ENCODE assay signal across 1 cellular context in the genomic region with DNA sequence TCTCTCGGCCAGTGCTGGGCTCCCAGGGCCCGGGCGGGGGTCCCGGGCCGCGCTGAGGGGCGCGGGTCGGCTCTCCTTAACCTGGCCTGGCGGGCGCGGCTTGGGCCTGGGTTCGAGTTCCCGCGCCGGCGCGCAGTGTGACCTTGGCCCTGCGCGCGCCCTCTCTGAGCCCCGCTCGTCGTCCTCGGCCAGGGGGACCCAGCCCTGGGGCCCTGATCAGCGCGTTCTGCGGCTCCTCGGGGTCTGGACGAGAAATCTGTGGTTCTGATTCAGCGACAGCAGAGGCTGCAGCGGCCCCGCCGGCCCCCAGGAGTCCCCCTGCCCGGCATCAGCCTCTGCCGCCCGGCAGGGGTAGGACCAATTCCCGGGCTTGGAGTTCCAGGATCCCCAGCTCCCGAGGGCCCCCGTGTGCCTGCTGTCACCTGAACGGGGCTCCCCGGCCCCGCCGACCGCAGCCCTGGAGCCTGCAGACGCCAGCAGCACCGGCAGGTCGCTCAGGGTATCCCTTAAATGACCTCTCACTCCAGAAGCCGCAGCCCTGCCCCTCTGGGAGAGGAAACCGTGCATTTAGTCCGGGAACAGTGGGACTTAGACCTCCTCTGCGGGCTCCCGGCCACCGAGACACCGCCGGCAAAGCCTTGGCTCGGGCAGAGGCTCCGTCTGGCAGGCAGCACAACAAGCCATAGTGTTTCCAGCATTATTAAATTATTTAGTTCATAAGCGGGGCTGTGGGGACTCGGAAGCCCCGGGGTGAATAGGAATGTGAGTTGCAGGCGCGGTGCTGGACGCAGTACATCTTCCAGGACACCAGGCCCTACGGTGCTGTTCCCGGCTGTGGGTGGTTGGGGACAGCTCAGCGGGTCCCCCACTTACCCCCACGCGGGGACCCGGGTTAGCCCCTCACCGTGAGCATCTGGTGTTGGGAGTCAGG.
TF ChIP-seq lines count a peak whose summit lies in the region.

No MANE protein-coding gene starts in this region.

TF ChIP-seq in HepG2, 621 proteins besides CTCF, POLR2A, EP300 and RAD21 (continued from another document and continues in another):
- TF ChIP-seq, protein P1, sequence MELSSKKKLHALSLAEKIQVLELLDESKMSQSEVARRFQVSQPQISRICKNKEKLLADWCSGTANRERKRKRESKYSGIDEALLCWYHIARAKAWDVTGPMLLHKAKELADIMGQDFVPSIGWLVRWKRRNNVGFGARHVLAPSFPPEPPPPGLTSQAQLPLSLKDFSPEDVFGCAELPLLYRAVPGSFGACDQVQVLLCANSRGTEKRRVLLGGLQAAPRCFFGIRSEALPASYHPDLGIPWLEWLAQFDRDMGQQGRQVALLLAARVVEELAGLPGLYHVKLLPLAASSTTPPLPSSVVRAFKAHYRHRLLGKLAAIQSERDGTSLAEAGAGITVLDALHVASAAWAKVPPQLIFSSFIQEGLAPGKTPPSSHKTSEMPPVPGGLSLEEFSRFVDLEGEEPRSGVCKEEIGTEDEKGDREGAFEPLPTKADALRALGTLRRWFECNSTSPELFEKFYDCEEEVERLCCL (CRISPR knock-in tag; IDR thresholded peaks at IDR 0.05; ENCODE audit: borderline replicate concordance), result no peak
- TF ChIP-seq, protein P2, sequence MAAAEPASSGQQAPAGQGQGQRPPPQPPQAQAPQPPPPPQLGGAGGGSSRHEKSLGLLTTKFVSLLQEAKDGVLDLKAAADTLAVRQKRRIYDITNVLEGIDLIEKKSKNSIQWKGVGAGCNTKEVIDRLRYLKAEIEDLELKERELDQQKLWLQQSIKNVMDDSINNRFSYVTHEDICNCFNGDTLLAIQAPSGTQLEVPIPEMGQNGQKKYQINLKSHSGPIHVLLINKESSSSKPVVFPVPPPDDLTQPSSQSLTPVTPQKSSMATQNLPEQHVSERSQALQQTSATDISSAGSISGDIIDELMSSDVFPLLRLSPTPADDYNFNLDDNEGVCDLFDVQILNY (CRISPR knock-in tag; conservative IDR thresholded peaks at IDR 0.05), result no peak
- TF ChIP-seq TGIF2 (CRISPR knock-in tag; IDR thresholded peaks at IDR 0.05), result no peak
- no peak for TF ChIP-seq ZNF510 (CRISPR knock-in tag; IDR thresholded peaks at IDR 0.05; ENCODE audit: low read depth)
- TF ChIP-seq, protein P3, sequence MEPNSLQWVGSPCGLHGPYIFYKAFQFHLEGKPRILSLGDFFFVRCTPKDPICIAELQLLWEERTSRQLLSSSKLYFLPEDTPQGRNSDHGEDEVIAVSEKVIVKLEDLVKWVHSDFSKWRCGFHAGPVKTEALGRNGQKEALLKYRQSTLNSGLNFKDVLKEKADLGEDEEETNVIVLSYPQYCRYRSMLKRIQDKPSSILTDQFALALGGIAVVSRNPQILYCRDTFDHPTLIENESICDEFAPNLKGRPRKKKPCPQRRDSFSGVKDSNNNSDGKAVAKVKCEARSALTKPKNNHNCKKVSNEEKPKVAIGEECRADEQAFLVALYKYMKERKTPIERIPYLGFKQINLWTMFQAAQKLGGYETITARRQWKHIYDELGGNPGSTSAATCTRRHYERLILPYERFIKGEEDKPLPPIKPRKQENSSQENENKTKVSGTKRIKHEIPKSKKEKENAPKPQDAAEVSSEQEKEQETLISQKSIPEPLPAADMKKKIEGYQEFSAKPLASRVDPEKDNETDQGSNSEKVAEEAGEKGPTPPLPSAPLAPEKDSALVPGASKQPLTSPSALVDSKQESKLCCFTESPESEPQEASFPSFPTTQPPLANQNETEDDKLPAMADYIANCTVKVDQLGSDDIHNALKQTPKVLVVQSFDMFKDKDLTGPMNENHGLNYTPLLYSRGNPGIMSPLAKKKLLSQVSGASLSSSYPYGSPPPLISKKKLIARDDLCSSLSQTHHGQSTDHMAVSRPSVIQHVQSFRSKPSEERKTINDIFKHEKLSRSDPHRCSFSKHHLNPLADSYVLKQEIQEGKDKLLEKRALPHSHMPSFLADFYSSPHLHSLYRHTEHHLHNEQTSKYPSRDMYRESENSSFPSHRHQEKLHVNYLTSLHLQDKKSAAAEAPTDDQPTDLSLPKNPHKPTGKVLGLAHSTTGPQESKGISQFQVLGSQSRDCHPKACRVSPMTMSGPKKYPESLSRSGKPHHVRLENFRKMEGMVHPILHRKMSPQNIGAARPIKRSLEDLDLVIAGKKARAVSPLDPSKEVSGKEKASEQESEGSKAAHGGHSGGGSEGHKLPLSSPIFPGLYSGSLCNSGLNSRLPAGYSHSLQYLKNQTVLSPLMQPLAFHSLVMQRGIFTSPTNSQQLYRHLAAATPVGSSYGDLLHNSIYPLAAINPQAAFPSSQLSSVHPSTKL (CRISPR knock-in tag; IDR thresholded peaks at IDR 0.05), result peak; percentile 5; the same call in 1 of the 2 replicates
- TF ChIP-seq ZNF160 (CRISPR knock-in tag; IDR thresholded peaks at IDR 0.05), result no peak
- TF ChIP-seq, protein P4, sequence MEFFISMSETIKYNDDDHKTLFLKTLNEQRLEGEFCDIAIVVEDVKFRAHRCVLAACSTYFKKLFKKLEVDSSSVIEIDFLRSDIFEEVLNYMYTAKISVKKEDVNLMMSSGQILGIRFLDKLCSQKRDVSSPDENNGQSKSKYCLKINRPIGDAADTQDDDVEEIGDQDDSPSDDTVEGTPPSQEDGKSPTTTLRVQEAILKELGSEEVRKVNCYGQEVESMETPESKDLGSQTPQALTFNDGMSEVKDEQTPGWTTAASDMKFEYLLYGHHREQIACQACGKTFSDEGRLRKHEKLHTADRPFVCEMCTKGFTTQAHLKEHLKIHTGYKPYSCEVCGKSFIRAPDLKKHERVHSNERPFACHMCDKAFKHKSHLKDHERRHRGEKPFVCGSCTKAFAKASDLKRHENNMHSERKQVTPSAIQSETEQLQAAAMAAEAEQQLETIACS (CRISPR knock-in tag; IDR thresholded peaks at IDR 0.05), result no peak
- no peak for TF ChIP-seq SRSF1 (optimal IDR thresholded peaks at IDR 0.05; ENCODE audit: low read depth, low read length)
- TF ChIP-seq RBFOX2 (IDR thresholded peaks at IDR 0.05; ENCODE audit: low read depth, low read length), result peak; percentile 42
- TF ChIP-seq YEATS4 (CRISPR knock-in tag; IDR thresholded peaks at IDR 0.05; ENCODE audit: borderline replicate concordance), result 0 out of 2 replicates have a peak, but pooled peaks have one; percentile 28
- no peak for TF ChIP-seq ZNF549 (CRISPR knock-in tag; IDR thresholded peaks at IDR 0.05)
- TF ChIP-seq MIER3 (CRISPR knock-in tag; IDR thresholded peaks at IDR 0.05; ENCODE audit: borderline replicate concordance), result no peak
- TF ChIP-seq ZIK1 (CRISPR knock-in tag; IDR thresholded peaks at IDR 0.05; ENCODE audit: borderline replicate concordance, low read depth), result peak; percentile 45; the same call in 1 of the 2 replicates
- no peak for TF ChIP-seq ZFAT (CRISPR knock-in tag; conservative IDR thresholded peaks at IDR 0.05)
- TF ChIP-seq SIN3B (IDR thresholded peaks at IDR 0.05; ENCODE audit: low read length), result no peak
- TF ChIP-seq, protein P5, sequence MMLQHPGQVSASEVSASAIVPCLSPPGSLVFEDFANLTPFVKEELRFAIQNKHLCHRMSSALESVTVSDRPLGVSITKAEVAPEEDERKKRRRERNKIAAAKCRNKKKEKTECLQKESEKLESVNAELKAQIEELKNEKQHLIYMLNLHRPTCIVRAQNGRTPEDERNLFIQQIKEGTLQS (CRISPR knock-in tag; IDR thresholded peaks at IDR 0.05), result no peak
- TF ChIP-seq IRF2 (CRISPR knock-in tag; IDR thresholded peaks at IDR 0.05), result no peak
- TF ChIP-seq ZBTB38 (CRISPR knock-in tag; IDR thresholded peaks at IDR 0.05), result no peak; the same call in 1 of the 2 replicates
- no peak for TF ChIP-seq ZNF441 (CRISPR knock-in tag; IDR thresholded peaks at IDR 0.05; ENCODE audit: borderline replicate concordance)
- no peak for TF ChIP-seq FOXJ3 (CRISPR knock-in tag; IDR thresholded peaks at IDR 0.05; ENCODE audit: borderline replicate concordance)
- no peak for TF ChIP-seq MBD4 (IDR thresholded peaks at IDR 0.05; ENCODE audit: borderline replicate concordance, low read length)
- no peak for TF ChIP-seq ZNF337 (CRISPR knock-in tag; IDR thresholded peaks at IDR 0.05; ENCODE audit: borderline replicate concordance, low read depth)
- TF ChIP-seq, protein P6, sequence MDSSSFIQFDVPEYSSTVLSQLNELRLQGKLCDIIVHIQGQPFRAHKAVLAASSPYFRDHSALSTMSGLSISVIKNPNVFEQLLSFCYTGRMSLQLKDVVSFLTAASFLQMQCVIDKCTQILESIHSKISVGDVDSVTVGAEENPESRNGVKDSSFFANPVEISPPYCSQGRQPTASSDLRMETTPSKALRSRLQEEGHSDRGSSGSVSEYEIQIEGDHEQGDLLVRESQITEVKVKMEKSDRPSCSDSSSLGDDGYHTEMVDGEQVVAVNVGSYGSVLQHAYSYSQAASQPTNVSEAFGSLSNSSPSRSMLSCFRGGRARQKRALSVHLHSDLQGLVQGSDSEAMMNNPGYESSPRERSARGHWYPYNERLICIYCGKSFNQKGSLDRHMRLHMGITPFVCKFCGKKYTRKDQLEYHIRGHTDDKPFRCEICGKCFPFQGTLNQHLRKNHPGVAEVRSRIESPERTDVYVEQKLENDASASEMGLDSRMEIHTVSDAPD (CRISPR knock-in tag; IDR thresholded peaks at IDR 0.05), result no peak
- no peak for TF ChIP-seq NFKBIZ (CRISPR knock-in tag; IDR thresholded peaks at IDR 0.05)
- TF ChIP-seq HIVEP1 (CRISPR knock-in tag; IDR thresholded peaks at IDR 0.05), result peak; percentile 65; the same call in 1 of the 2 replicates
- peak; percentile 58; the same call in 1 of the 2 replicates for TF ChIP-seq ZNF772 (CRISPR knock-in tag; IDR thresholded peaks at IDR 0.05)
- TF ChIP-seq AHR (CRISPR knock-in tag; IDR thresholded peaks at IDR 0.05), result no peak
- TF ChIP-seq IRX3 (CRISPR knock-in tag; IDR thresholded peaks at IDR 0.05; ENCODE audit: borderline replicate concordance, low read depth), result no peak
- TF ChIP-seq, protein P7, sequence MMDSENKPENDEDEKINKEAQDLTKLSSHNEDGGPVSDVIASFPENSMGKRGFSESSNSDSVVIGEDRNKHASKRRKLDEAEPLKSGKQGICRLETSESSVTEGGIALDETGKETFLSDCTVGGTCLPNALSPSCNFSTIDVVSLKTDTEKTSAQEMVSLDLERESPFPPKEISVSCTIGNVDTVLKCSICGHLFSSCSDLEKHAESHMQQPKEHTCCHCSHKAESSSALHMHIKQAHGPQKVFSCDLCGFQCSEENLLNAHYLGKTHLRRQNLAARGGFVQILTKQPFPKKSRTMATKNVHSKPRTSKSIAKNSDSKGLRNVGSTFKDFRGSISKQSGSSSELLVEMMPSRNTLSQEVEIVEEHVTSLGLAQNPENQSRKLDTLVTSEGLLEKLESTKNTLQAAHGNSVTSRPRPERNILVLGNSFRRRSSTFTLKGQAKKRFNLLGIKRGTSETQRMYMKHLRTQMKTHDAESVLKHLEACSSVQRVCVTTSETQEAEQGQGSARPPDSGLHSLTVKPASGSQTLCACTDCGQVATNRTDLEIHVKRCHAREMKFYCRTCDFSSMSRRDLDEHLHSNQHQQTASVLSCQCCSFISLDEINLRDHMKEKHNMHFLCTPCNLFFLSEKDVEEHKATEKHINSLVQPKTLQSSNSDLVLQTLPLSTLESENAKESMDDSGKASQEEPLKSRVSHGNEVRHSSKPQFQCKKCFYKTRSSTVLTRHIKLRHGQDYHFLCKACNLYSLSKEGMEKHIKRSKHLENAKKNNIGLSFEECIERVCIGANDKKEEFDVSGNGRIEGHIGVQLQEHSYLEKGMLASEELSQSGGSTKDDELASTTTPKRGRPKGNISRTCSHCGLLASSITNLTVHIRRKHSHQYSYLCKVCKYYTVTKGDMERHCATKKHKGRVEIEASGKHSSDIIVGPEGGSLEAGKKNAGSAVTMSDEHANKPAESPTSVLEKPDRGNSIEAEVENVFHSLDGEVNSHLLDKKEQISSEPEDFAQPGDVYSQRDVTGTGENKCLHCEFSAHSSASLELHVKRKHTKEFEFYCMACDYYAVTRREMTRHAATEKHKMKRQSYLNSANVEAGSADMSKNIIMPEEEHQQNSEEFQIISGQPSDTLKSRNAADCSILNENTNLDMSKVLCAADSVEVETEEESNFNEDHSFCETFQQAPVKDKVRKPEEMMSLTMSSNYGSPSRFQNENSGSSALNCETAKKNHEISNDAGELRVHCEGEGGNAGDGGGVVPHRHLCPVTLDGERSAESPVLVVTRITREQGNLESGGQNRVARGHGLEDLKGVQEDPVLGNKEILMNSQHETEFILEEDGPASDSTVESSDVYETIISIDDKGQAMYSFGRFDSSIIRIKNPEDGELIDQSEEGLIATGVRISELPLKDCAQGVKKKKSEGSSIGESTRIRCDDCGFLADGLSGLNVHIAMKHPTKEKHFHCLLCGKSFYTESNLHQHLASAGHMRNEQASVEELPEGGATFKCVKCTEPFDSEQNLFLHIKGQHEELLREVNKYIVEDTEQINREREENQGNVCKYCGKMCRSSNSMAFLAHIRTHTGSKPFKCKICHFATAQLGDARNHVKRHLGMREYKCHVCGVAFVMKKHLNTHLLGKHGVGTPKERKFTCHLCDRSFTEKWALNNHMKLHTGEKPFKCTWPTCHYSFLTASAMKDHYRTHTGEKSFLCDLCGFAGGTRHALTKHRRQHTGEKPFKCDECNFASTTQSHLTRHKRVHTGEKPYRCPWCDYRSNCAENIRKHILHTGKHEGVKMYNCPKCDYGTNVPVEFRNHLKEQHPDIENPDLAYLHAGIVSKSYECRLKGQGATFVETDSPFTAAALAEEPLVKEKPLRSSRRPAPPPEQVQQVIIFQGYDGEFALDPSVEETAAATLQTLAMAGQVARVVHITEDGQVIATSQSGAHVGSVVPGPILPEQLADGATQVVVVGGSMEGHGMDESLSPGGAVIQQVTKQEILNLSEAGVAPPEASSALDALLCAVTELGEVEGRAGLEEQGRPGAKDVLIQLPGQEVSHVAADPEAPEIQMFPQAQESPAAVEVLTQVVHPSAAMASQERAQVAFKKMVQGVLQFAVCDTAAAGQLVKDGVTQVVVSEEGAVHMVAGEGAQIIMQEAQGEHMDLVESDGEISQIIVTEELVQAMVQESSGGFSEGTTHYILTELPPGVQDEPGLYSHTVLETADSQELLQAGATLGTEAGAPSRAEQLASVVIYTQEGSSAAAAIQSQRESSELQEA (CRISPR knock-in tag; IDR thresholded peaks at IDR 0.05; ENCODE audit: not compliant biosample characterization), result no peak
- no peak for TF ChIP-seq ZNF317 (CRISPR knock-in tag; IDR thresholded peaks at IDR 0.05)
- no peak for TF ChIP-seq ZNF296 (CRISPR knock-in tag; conservative IDR thresholded peaks at IDR 0.05)
- 0 out of 2 replicates have a peak, but pooled peaks have one; percentile 30 for TF ChIP-seq ZFP82 (CRISPR knock-in tag; IDR thresholded peaks at IDR 0.05; ENCODE audit: borderline replicate concordance)
- no peak for TF ChIP-seq ZNF30 (CRISPR knock-in tag; IDR thresholded peaks at IDR 0.05)
- no peak for TF ChIP-seq ZNF709 (CRISPR knock-in tag; IDR thresholded peaks at IDR 0.05)
- TF ChIP-seq BCL6 (CRISPR knock-in tag; IDR thresholded peaks at IDR 0.05), result no peak
- TF ChIP-seq, protein P8, sequence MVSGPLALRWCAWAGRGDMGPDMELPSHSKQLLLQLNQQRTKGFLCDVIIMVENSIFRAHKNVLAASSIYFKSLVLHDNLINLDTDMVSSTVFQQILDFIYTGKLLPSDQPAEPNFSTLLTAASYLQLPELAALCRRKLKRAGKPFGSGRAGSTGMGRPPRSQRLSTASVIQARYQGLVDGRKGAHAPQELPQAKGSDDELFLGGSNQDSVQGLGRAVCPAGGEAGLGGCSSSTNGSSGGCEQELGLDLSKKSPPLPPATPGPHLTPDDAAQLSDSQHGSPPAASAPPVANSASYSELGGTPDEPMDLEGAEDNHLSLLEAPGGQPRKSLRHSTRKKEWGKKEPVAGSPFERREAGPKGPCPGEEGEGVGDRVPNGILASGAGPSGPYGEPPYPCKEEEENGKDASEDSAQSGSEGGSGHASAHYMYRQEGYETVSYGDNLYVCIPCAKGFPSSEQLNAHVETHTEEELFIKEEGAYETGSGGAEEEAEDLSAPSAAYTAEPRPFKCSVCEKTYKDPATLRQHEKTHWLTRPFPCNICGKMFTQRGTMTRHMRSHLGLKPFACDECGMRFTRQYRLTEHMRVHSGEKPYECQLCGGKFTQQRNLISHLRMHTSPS (CRISPR knock-in tag; IDR thresholded peaks at IDR 0.05; ENCODE audit: low read depth), result no peak
- no peak for TF ChIP-seq ZNF746 (CRISPR knock-in tag; IDR thresholded peaks at IDR 0.05)
